ENCODE assay signal across 1 cellular context in genomic region chr14:31122098-31122611, GRCh38.
TF ChIP-seq lines count a peak whose summit lies in the region.

No MANE protein-coding gene starts in this region.

TF ChIP-seq in HepG2, 621 proteins besides CTCF, POLR2A, EP300 and RAD21 (continued from another document and continues in another):
- TF ChIP-seq PATZ1 (CRISPR knock-in tag; IDR thresholded peaks at IDR 0.05) (no peak), FOXM1 (CRISPR knock-in tag; IDR thresholded peaks at IDR 0.05) (no peak), PTBP1 (IDR thresholded peaks at IDR 0.05; ENCODE audit: low read depth, low read length, poor library complexity, severe bottlenecking) (no peak), ZNF639 (CRISPR knock-in tag; conservative IDR thresholded peaks at IDR 0.05) (no peak), PREB (CRISPR knock-in tag; IDR thresholded peaks at IDR 0.05) (no peak), GLI4 (CRISPR knock-in tag; IDR thresholded peaks at IDR 0.05; ENCODE audit: borderline replicate concordance) (no peak), SNAPC2 (CRISPR knock-in tag; IDR thresholded peaks at IDR 0.05) (no peak), SMYD3 (CRISPR knock-in tag; IDR thresholded peaks at IDR 0.05) (no peak), ZNF567 (CRISPR knock-in tag; IDR thresholded peaks at IDR 0.05; ENCODE audit: borderline replicate concordance) (no peak; the same call in 1 of the 2 replicates), ZBTB43 (CRISPR knock-in tag; conservative IDR thresholded peaks at IDR 0.05) (no peak), SMARCE1 (IDR thresholded peaks at IDR 0.05; ENCODE audit: borderline replicate concordance) (no peak), MEF2D (CRISPR knock-in tag; IDR thresholded peaks at IDR 0.05) (no peak), GPN1 (CRISPR knock-in tag; IDR thresholded peaks at IDR 0.05; ENCODE audit: borderline replicate concordance) (no peak), ZNF879 (CRISPR knock-in tag; IDR thresholded peaks at IDR 0.05) (0 out of 2 replicates have a peak, but pooled peaks have one; percentile 75), AHR (CRISPR knock-in tag; IDR thresholded peaks at IDR 0.05) (no peak), MAFG (CRISPR knock-in tag; IDR thresholded peaks at IDR 0.05) (no peak), CSRNP2 (CRISPR knock-in tag; conservative IDR thresholded peaks at IDR 0.05; ENCODE audit: low read depth) (no peak), UBTF (CRISPR knock-in tag; IDR thresholded peaks at IDR 0.05) (no peak), HOXA5 (CRISPR knock-in tag; IDR thresholded peaks at IDR 0.05) (no peak), ZNF251 (CRISPR knock-in tag; IDR thresholded peaks at IDR 0.05) (no peak), ZEB1 (IDR thresholded peaks at IDR 0.05; ENCODE audit: insufficient replicate concordance, low read depth) (no peak), IKZF1 (IDR thresholded peaks at IDR 0.05) (no peak), KDM5A (IDR thresholded peaks at IDR 0.05; ENCODE audit: borderline replicate concordance, low read length) (no peak), ZFAT (CRISPR knock-in tag; conservative IDR thresholded peaks at IDR 0.05) (no peak), FIP1L1 (IDR thresholded peaks at IDR 0.05; ENCODE audit: borderline replicate concordance, insufficient read depth, low read depth, low read length) (no peak), NFE2 (CRISPR knock-in tag; IDR thresholded peaks at IDR 0.05) (no peak), ZNF512 (CRISPR knock-in tag; IDR thresholded peaks at IDR 0.05) (no peak), ZSCAN5A (CRISPR knock-in tag; IDR thresholded peaks at IDR 0.05; ENCODE audit: borderline replicate concordance) (no peak), ONECUT2 (CRISPR knock-in tag; IDR thresholded peaks at IDR 0.05) (no peak), ZNF781 (CRISPR knock-in tag; IDR thresholded peaks at IDR 0.05; ENCODE audit: borderline replicate concordance, not compliant biosample characterization) (no peak), ZMYM2 (CRISPR knock-in tag; IDR thresholded peaks at IDR 0.05) (no peak), CSRNP1 (CRISPR knock-in tag; IDR thresholded peaks at IDR 0.05) (no peak), GABPB1 (CRISPR knock-in tag; IDR thresholded peaks at IDR 0.05) (no peak), ZNF354B (CRISPR knock-in tag; IDR thresholded peaks at IDR 0.05) (no peak), MED13 (CRISPR knock-in tag; IDR thresholded peaks at IDR 0.05) (no peak), ZNF264 (CRISPR knock-in tag; IDR thresholded peaks at IDR 0.05) (no peak), ZNF276 (CRISPR knock-in tag; IDR thresholded peaks at IDR 0.05; ENCODE audit: low read depth) (no peak), ZNF33A (CRISPR knock-in tag; IDR thresholded peaks at IDR 0.05; ENCODE audit: borderline replicate concordance) (no peak), TCF12 (IDR thresholded peaks at IDR 0.05) (no peak), TCF12 (CRISPR knock-in tag; IDR thresholded peaks at IDR 0.05) (no peak), RFX1 (IDR thresholded peaks at IDR 0.05) (no peak), ZNF652 (CRISPR knock-in tag; IDR thresholded peaks at IDR 0.05; ENCODE audit: borderline replicate concordance, low read depth) (no peak), ZSCAN30 (CRISPR knock-in tag; IDR thresholded peaks at IDR 0.05) (no peak), PHF8 (CRISPR knock-in tag; IDR thresholded peaks at IDR 0.05) (no peak), PHF20 (CRISPR knock-in tag; IDR thresholded peaks at IDR 0.05) (no peak), CAMTA2 (CRISPR knock-in tag; IDR thresholded peaks at IDR 0.05; ENCODE audit: borderline replicate concordance) (no peak), ETV5 (CRISPR knock-in tag; IDR thresholded peaks at IDR 0.05; ENCODE audit: borderline replicate concordance) (no peak), NFIC (IDR thresholded peaks at IDR 0.05; ENCODE audit: low read length) (no peak), HDAC6 (IDR thresholded peaks at IDR 0.05; ENCODE audit: low read depth, low read length) (no peak), ZXDC (CRISPR knock-in tag; IDR thresholded peaks at IDR 0.05) (no peak)
